Comparison of ENCODE assay signal across 1 cellular context in the genomic region with DNA sequence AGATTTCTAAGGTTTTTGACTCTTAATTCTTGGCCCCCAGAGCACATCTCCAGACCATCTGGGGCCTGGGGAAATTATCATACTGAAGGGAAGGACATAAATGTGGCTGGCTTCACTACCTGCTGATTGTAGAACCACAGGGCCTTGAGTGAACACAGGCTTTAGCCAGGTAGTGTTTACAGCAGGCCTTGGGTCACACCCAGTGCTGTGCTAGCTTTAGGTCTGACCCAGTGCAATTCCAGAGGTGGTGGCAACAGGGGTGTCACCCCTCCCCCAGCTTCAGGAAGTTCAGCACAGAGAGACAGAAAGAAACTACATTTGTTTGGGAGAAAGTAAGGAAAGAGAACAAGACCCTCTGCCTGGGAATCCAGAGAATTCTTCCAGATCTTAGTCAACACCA.
TF ChIP-seq lines count a peak whose summit lies in the region.

No MANE protein-coding gene starts in this region.

TF ChIP-seq in K562, 482 proteins besides CTCF, POLR2A, EP300 and RAD21:
- TF ChIP-seq SOX6 (IDR thresholded peaks at IDR 0.05) (no peak), FUS (optimal IDR thresholded peaks at IDR 0.05; ENCODE audit: low read depth, low read length) (no peak), SP1 (CRISPR knock-in tag; IDR thresholded peaks at IDR 0.05) (no peak), ZFP1 (CRISPR knock-in tag; IDR thresholded peaks at IDR 0.05) (no peak), SMARCC2 (IDR thresholded peaks at IDR 0.05; ENCODE audit: low read depth) (no peak), ZNF551 (CRISPR knock-in tag; IDR thresholded peaks at IDR 0.05) (no peak), HNRNPL (IDR thresholded peaks at IDR 0.05; ENCODE audit: low read depth, low read length) (no peak), JUN (IDR thresholded peaks at IDR 0.05; ENCODE audit: borderline replicate concordance, low read depth, low read length) (no peak), JUN (CRISPR knock-in tag; IDR thresholded peaks at IDR 0.05; ENCODE audit: borderline replicate concordance) (no peak)
- TF ChIP-seq, protein P1, sequence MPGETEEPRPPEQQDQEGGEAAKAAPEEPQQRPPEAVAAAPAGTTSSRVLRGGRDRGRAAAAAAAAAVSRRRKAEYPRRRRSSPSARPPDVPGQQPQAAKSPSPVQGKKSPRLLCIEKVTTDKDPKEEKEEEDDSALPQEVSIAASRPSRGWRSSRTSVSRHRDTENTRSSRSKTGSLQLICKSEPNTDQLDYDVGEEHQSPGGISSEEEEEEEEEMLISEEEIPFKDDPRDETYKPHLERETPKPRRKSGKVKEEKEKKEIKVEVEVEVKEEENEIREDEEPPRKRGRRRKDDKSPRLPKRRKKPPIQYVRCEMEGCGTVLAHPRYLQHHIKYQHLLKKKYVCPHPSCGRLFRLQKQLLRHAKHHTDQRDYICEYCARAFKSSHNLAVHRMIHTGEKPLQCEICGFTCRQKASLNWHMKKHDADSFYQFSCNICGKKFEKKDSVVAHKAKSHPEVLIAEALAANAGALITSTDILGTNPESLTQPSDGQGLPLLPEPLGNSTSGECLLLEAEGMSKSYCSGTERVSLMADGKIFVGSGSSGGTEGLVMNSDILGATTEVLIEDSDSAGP (CRISPR knock-in tag; IDR thresholded peaks at IDR 0.05), result no peak
- TF ChIP-seq, protein P2, sequence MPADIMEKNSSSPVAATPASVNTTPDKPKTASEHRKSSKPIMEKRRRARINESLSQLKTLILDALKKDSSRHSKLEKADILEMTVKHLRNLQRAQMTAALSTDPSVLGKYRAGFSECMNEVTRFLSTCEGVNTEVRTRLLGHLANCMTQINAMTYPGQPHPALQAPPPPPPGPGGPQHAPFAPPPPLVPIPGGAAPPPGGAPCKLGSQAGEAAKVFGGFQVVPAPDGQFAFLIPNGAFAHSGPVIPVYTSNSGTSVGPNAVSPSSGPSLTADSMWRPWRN (IDR thresholded peaks at IDR 0.05; ENCODE audit: low read depth), result no peak
TF ChIP-seq in K562: peak in this region for 0.
